8 cellular contexts compared by ENCODE assay signal in genomic region chr1:174021611-174022079, GRCh38. TPM values are rescaled to one million over a fixed set of nuclear protein-coding genes. Genes with fewer than 3 reads are reported as not detected.
DNase-seq lines count a peak whose midpoint lies in the region; ATAC-seq and TF ChIP-seq lines count a peak whose summit lies in the region.

No MANE protein-coding gene starts in this region.

- H3K27me3 ChIP-seq in thyroid gland = no peaks in the 10 kb centered on the region

- H3K27ac Mint-ChIP-seq in activated T-helper 1 cell treated with anti-CD3 and anti-CD28 coated beads, Interleukin-12 subunit alpha, Interleukin-12 subunit beta, Interleukin-2, Interleukin-4 antibody, amounts not matched to agents 30 ng/mL and 10 ng/mL and 1 ng/mL, durations not matched to agents 14 hours and 24 hours and 36 hours = peak overlapping the region; percentile 96
- peak overlapping the region; percentile 87 for H3K27ac Mint-ChIP-seq in nephron progenitor cell

- TF ChIP-seq CTCF in fibroblast of villous mesenchyme (IDR thresholded peaks at IDR 0.05; ENCODE audit: insufficient read depth, low read depth, low read length) = no peak
- TF ChIP-seq CTCF in nephron progenitor cell (IDR thresholded peaks at IDR 0.05) = no peak
- TF ChIP-seq CTCF in thyroid gland (IDR thresholded peaks at IDR 0.05) = no peak

- intact Hi-C loops in activated T-helper 1 cell treated with anti-CD3 and anti-CD28 coated beads, Interleukin-12 subunit alpha, Interleukin-12 subunit beta, Interleukin-2, Interleukin-4 antibody, amounts not matched to agents 30 ng/mL and 10 ng/mL and 1 ng/mL, durations not matched to agents 14 hours and 24 hours and 36 hours (cut with micrococcal nuclease) = loop anchor here (1.0 to 5.0 kb wide), 10 partner anchors 136 to 1489 kb away; partner anchors contain the start of genes CACYBP, CENPL, DARS2 and KLHL20
- intact Hi-C loops in thyroid gland (cut with DNase I) = no loop called here

- 0% methylated on average over 12 to 16 of the region's 35 CpGs for WGBS in thyroid gland, 2 donors

- TF ChIP-seq POLR2A in thyroid gland (IDR thresholded peaks at IDR 0.05) = no peak

- peak; percentile 25 for DNase-seq in activated effector memory CD4-positive, alpha-beta T cell treated with Interleukin-2 at 50 U/mL for 16 hours
- DNase-seq in activated effector memory CD4-positive, alpha-beta T cell treated with anti-CD3 and anti-CD28 coated beads, Interleukin-2, amount 50 U/mL, for 16 hours = no peak
- peak; percentile 57 for DNase-seq in NCI-H774 (lab: John Stamatoyannopoulos, UW)
- DNase-seq in activated T-helper 1 cell treated with anti-CD3 and anti-CD28 coated beads, Interleukin-12 subunit alpha, Interleukin-12 subunit beta, Interleukin-2, Interleukin-4 antibody, amounts not matched to agents 30 ng/mL and 10 ng/mL and 1 ng/mL, durations not matched to agents 14 hours and 24 hours and 36 hours (ENCODE audit: low spot score) = peak; percentile 24
- DNase-seq in fibroblast of villous mesenchyme (ENCODE audit: low read depth) = peak; percentile 52
- no peak for DNase-seq in nephron progenitor cell
- DNase-seq in thyroid gland = peak; percentile 59 to 60

- H3K4me1 Mint-ChIP-seq in activated T-helper 1 cell treated with anti-CD3 and anti-CD28 coated beads, Interleukin-12 subunit alpha, Interleukin-12 subunit beta, Interleukin-2, Interleukin-4 antibody, amounts not matched to agents 30 ng/mL and 10 ng/mL and 1 ng/mL, durations not matched to agents 14 hours and 24 hours and 36 hours (ENCODE audit: low read depth) = peaks cover 49% of the 10 kb centered on the region
- H3K4me1 Mint-ChIP-seq in nephron progenitor cell = peaks cover 46% of the 10 kb centered on the region

- ATAC-seq in HG02938 (IDR thresholded peaks at IDR 0.05; ENCODE audit: unreplicated experiment) = peak; percentile 37

- H3K4me3 Mint-ChIP-seq in activated T-helper 1 cell treated with anti-CD3 and anti-CD28 coated beads, Interleukin-12 subunit alpha, Interleukin-12 subunit beta, Interleukin-2, Interleukin-4 antibody, amounts not matched to agents 30 ng/mL and 10 ng/mL and 1 ng/mL, durations not matched to agents 14 hours and 24 hours and 36 hours = peak overlapping the region; percentile 99
- H3K4me3 Mint-ChIP-seq in nephron progenitor cell = peak overlapping the region; percentile 95

- no peaks in the 10 kb centered on the region for H3K36me3 ChIP-seq in thyroid gland

- peaks cover 21% of the 10 kb centered on the region for H3K36me3 Mint-ChIP-seq in activated T-helper 1 cell treated with anti-CD3 and anti-CD28 coated beads, Interleukin-12 subunit alpha, Interleukin-12 subunit beta, Interleukin-2, Interleukin-4 antibody, amounts not matched to agents 30 ng/mL and 10 ng/mL and 1 ng/mL, durations not matched to agents 14 hours and 24 hours and 36 hours (ENCODE audit: low read depth)
- H3K36me3 Mint-ChIP-seq in nephron progenitor cell (ENCODE audit: low read depth) = peaks cover 3% of the 10 kb centered on the region

- no peaks in the 10 kb centered on the region for H3K27me3 Mint-ChIP-seq in activated T-helper 1 cell treated with anti-CD3 and anti-CD28 coated beads, Interleukin-12 subunit alpha, Interleukin-12 subunit beta, Interleukin-2, Interleukin-4 antibody, amounts not matched to agents 30 ng/mL and 10 ng/mL and 1 ng/mL, durations not matched to agents 14 hours and 24 hours and 36 hours (ENCODE audit: insufficient read depth)
- H3K27me3 Mint-ChIP-seq in nephron progenitor cell (ENCODE audit: low read depth, poor library complexity) = no peaks in the 10 kb centered on the region

- H3K9me3 Mint-ChIP-seq in activated T-helper 1 cell treated with anti-CD3 and anti-CD28 coated beads, Interleukin-12 subunit alpha, Interleukin-12 subunit beta, Interleukin-2, Interleukin-4 antibody, amounts not matched to agents 30 ng/mL and 10 ng/mL and 1 ng/mL, durations not matched to agents 14 hours and 24 hours and 36 hours = no peaks in the 10 kb centered on the region
- H3K9me3 Mint-ChIP-seq in nephron progenitor cell = no peaks in the 10 kb centered on the region

- H3K9me3 ChIP-seq in thyroid gland = no peaks in the 10 kb centered on the region

- peaks cover 30 to 40% of the 10 kb centered on the region in 2 donors for H3K4me1 ChIP-seq in thyroid gland

- peak overlapping the region; percentile 86 for H3K4me3 ChIP-seq in fibroblast of villous mesenchyme (ENCODE audit: low read depth, low read length)
- H3K4me3 ChIP-seq in thyroid gland (replicated peaks in 1 of 3) = peak overlapping the region; percentile 85 to 96 (median 96)

- peak overlapping the region; percentile 88 for H3K27ac ChIP-seq in thyroid gland

RNA-seq across cellular contexts. Expression of gene RC3H1, which starts 0.5 kb away (rescaled TPM):
- 47.1 and 49.5 TPM in 2 replicates for total RNA-seq in activated T-helper 1 cell treated with anti-CD3 and anti-CD28 coated beads, Interleukin-12 subunit alpha, Interleukin-12 subunit beta, Interleukin-2, Interleukin-4 antibody, amounts not matched to agents 30 ng/mL and 10 ng/mL and 1 ng/mL, durations not matched to agents 14 hours and 24 hours and 36 hours
- total RNA-seq in fibroblast of villous mesenchyme (20.9 and 30.7 TPM in 2 replicates), thyroid gland (10 to 100 TPM; 30.4 to 55.1 (median 41.4) TPM)

Comparison
In these comparisons a context has a peak if more than half of its experiments do, and no peak if none do; other contexts are left out.
1. DNase-seq: peak in activated effector memory CD4-positive, alpha-beta T cell treated with Interleukin-2 at 50 U/mL for 16 hours (single experiment), NCI-H774 (single experiment), activated T-helper 1 cell treated with anti-CD3 and anti-CD28 coated beads, Interleukin-12 subunit alpha, Interleukin-12 subunit beta, Interleukin-2, Interleukin-4 antibody, amounts not matched to agents 30 ng/mL and 10 ng/mL and 1 ng/mL, durations not matched to agents 14 hours and 24 hours and 36 hours (single experiment), fibroblast of villous mesenchyme (single experiment) and thyroid gland (2 of 2); none in activated effector memory CD4-positive, alpha-beta T cell treated with anti-CD3 and anti-CD28 coated beads, Interleukin-2, amount 50 U/mL, for 16 hours (single experiment) and nephron progenitor cell (single experiment).